In the genomic region with DNA sequence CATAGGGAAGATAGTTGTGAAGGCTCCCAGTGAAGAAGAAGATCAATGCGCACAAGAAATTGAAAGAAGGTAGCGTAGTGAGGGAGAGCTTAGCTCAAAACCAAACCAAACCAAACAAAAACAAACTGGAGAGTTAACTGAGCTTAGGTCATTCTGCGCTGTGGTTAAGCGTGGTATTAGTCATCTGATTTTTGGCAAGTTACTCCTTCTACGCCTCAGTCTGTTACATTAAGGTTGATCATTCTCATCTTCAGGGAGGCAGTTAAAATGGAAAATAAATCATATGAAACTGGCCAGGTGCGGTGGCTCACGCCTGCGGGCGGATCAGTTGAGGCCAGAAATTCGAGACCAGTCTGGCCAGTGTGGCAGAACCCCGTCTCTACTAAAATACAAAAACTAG, we compare ENCODE assay signal across 18 cellular contexts.
DNase-seq lines count a peak whose midpoint lies in the region; ATAC-seq and TF ChIP-seq lines count a peak whose summit lies in the region.
"Had no signal": no experiment of that assay in that cellular context is flagged by ENCODE, and none has a peak within 500 bp of the region (broad histone marks: within the 10 kb centered on the region; RNA-seq: fewer than 3 reads in every experiment).

No MANE protein-coding gene starts in this region.

- H3K4me1 ChIP-seq in breast epithelium: no peaks in the 10 kb centered on the region
- peaks cover 25% of the 10 kb centered on the region for H3K4me1 ChIP-seq in SJSA1 (replicated peaks)
- peaks cover 2% of the 10 kb centered on the region; the same call in 1 of the 2 replicates for H3K4me1 ChIP-seq in H9 (ENCODE audit: insufficient read depth, low read length)
- H3K4me1 ChIP-seq: pancreas had no signal

- no peaks in the 10 kb centered on the region for H3K23me2 ChIP-seq in H9 (ENCODE audit: insufficient read length, low read depth, low read length, poor library complexity, severe bottlenecking)

- no peak overlapping the region for H3K14ac ChIP-seq in H9 (ENCODE audit: insufficient read depth, low read length)

- H3T11ph ChIP-seq in H9 (ENCODE audit: low read length): no peak overlapping the region

- H2BK120ac ChIP-seq in H9 (ENCODE audit: low read depth, low read length, poor library complexity, severe bottlenecking): no peak overlapping the region

- peak overlapping the region; percentile 65 for H3K4me3 Mint-ChIP-seq in MCF 10A (ENCODE audit: unreplicated experiment)
- no peak overlapping the region for H3K4me3 Mint-ChIP-seq in H9
- H3K4me3 Mint-ChIP-seq: activated CD8-positive, alpha-beta T cell treated with anti-CD3 and anti-CD28 coated beads for 36 hours; memory B cell had no signal

- no peak overlapping the region for H2BK20ac ChIP-seq in H9 (ENCODE audit: low read depth, low read length, poor library complexity, severe bottlenecking)

- no peaks in the 10 kb centered on the region for H3K79me2 ChIP-seq in H9 (ENCODE audit: insufficient read depth, low read length)

- H3K36me3 Mint-ChIP-seq in MCF 10A (ENCODE audit: insufficient read depth, unreplicated experiment): peaks cover 8% of the 10 kb centered on the region
- H3K36me3 Mint-ChIP-seq in H9 (ENCODE audit: insufficient read depth in 1 of 3, low read depth in 3 of 3): peaks cover 2 to 7% (median 6%) of the 10 kb centered on the region in 3 experiments; a peak in 4 of 7 replicates

- no peak overlapping the region for H3K9ac ChIP-seq in H9 (ENCODE audit: extremely low read depth, insufficient read length, low read length)

- H3K27ac ChIP-seq in breast epithelium: no peak overlapping the region
- H3K27ac ChIP-seq in SJSA1: no peak overlapping the region
- H3K27ac ChIP-seq in H9 (ENCODE audit: insufficient read length, low read depth, low read length): no peak overlapping the region
- H3K27ac ChIP-seq: 22Rv1, pancreas, thoracic aorta had no signal

- DNase-seq in MCF 10A (ENCODE audit: unreplicated experiment) (peak; percentile 95), breast epithelium (ENCODE audit: low spot score in 2 of 2) (no peak), SJSA1 (ENCODE audit: low read depth in 1 of 2, low spot score in 2 of 2) (peak; percentile 56 to 78), stromal cell of bone marrow (ENCODE audit: low read depth) (peak; percentile 61), H9 (no peak), NCI-H1930 (lab: John Stamatoyannopoulos, UW) (no peak)
- DNase-seq: activated CD8-positive, alpha-beta T cell treated with anti-CD3 and anti-CD28 coated beads for 36 hours; activated effector memory CD4-positive, alpha-beta T cell treated with Interleukin-2 at 50 U/mL for 16 hours; Kasumi-1; NCI-H187 treated with DMSO at 0.1 percent for 48 hours; NCI-H526; pancreas; stimulated activated CD4-positive, alpha-beta T cell treated with anti-CD3 and anti-CD28 coated beads, Interleukin-15, amount 100 ng/mL, for 24 hours had no signal

- H3K56ac ChIP-seq in H9 (ENCODE audit: insufficient read length, low read depth, low read length): no peak overlapping the region

- no peak for TF ChIP-seq POLR2A in breast epithelium (IDR thresholded peaks at IDR 0.05)

- CTCF ChIA-PET in MCF 10A (lab: Yijun Ruan, JAX): interaction anchor here (0.5 kb wide), 1 partner anchor 86 kb away, joined by 3 read pairs; no protein-coding TSS in a partner anchor

- H3K27me3 ChIP-seq in breast epithelium (no peaks in the 10 kb centered on the region), SJSA1 (replicated peaks) (no peaks in the 10 kb centered on the region), H9 (ENCODE audit: insufficient read depth, low read length) (no peaks in the 10 kb centered on the region)
- H3K27me3 ChIP-seq: pancreas had no signal

- H3K4ac ChIP-seq in H9 (ENCODE audit: low read depth, low read length): no peak overlapping the region

- no peak overlapping the region for H4K8ac ChIP-seq in H9 (replicated peaks; ENCODE audit: insufficient read length, low read depth, low read length)

- H3K27ac Mint-ChIP-seq in MCF 10A (ENCODE audit: low read depth, unreplicated experiment) (peak overlapping the region; percentile 89), H9 (peak overlapping the region in 1 of 3 experiments; percentile 3; a peak in 1 of 7 replicates)
- H3K27ac Mint-ChIP-seq: activated CD8-positive, alpha-beta T cell treated with anti-CD3 and anti-CD28 coated beads for 36 hours; memory B cell had no signal

- no peak overlapping the region for H4K91ac ChIP-seq in H9 (ENCODE audit: insufficient read length, low read depth, low read length)

- POLR2A ChIA-PET in MCF 10A (lab: Yijun Ruan, JAX): interaction anchor here (0.6 to 1.8 kb wide), 4 partner anchors 22 to 110 kb away, joined by 3 to 7 read pairs (median 4); no protein-coding TSS in a partner anchor

- ATAC-seq in esophagus mucosa (peak; percentile 49), GM21447 (IDR thresholded peaks at IDR 0.05; ENCODE audit: unreplicated experiment) (no peak)
- ATAC-seq: activated CD8-positive, alpha-beta T cell treated with anti-CD3 and anti-CD28 coated beads for 36 hours; pancreas had no signal

- no peak overlapping the region for H3K4me3 ChIP-seq in breast epithelium
- H3K4me3 ChIP-seq in SJSA1: no peak overlapping the region
- H3K4me3 ChIP-seq: pancreas, thoracic aorta had no signal

- no peak overlapping the region for H2BK15ac ChIP-seq in H9 (ENCODE audit: low read depth, low read length)

- H3K36me3 ChIP-seq in breast epithelium (no peaks in the 10 kb centered on the region), SJSA1 (no peaks in the 10 kb centered on the region)
- H3K36me3 ChIP-seq: pancreas, thoracic aorta had no signal

- TF ChIP-seq CTCF in MCF 10A (IDR thresholded peaks at IDR 0.05; ENCODE audit: unreplicated experiment) (no peak), breast epithelium (IDR thresholded peaks at IDR 0.05) (no peak), H9 (conservative IDR thresholded peaks at IDR 0.05) (no peak)

- H2BK5ac ChIP-seq in H9 (ENCODE audit: insufficient read length, low read length): no peak overlapping the region

- H2AK5ac ChIP-seq in H9 (ENCODE audit: insufficient read length, low read length): no peak overlapping the region

- BruUV-seq in MCF 10A (replicated peaks; lab: Mats Ljungman, UMichigan): TSS peak; percentile 35

- no peaks in the 10 kb centered on the region for H3K79me1 ChIP-seq in H9 (ENCODE audit: insufficient read depth, low read depth, low read length, poor library complexity, severe bottlenecking)

- WGBS in H9 (ENCODE audit: extremely low coverage, insufficient read length, low lambda C conversion rate): no CpG with 5 or more reads among the region's 11 CpGs

- no peaks in the 10 kb centered on the region for H3K27me3 Mint-ChIP-seq in MCF 10A (ENCODE audit: insufficient read depth, unreplicated experiment)
- no peaks in the 10 kb centered on the region for H3K27me3 Mint-ChIP-seq in H9 (ENCODE audit: low read depth)
- H3K27me3 Mint-ChIP-seq: activated CD8-positive, alpha-beta T cell treated with anti-CD3 and anti-CD28 coated beads for 36 hours; memory B cell had no signal

- no peak overlapping the region for H2AFZ ChIP-seq in H9 (ENCODE audit: low read length)

- no peak overlapping the region for H3K18ac ChIP-seq in H9 (ENCODE audit: insufficient read length, low read depth, low read length)

- H4K20me1 ChIP-seq in H9 (ENCODE audit: control insufficient read depth, insufficient read depth, insufficient read length): no peaks in the 10 kb centered on the region

- H4K5ac ChIP-seq in H9 (ENCODE audit: insufficient read length, low read depth, low read length): no peak overlapping the region

- H3K4me2 ChIP-seq in H9 (ENCODE audit: insufficient read depth, insufficient read length, low read length): no peak overlapping the region

- no peak overlapping the region for H2BK12ac ChIP-seq in H9 (ENCODE audit: insufficient read length, low read depth, low read length)

- no peaks in the 10 kb centered on the region for H3K9me3 ChIP-seq in breast epithelium
- H3K9me3 ChIP-seq in SJSA1 (replicated peaks): no peaks in the 10 kb centered on the region
- no peaks in the 10 kb centered on the region for H3K9me3 ChIP-seq in H9 (ENCODE audit: control insufficient read depth, low read depth, low read length)
- H3K9me3 ChIP-seq: pancreas, thoracic aorta had no signal

- H3K9me3 Mint-ChIP-seq in MCF 10A (ENCODE audit: unreplicated experiment): peaks cover 6% of the 10 kb centered on the region
- peaks cover 0 to 3% of the 10 kb centered on the region in 2 experiments; a peak in 3 of 5 replicates for H3K9me3 Mint-ChIP-seq in H9

- H3K4me1 Mint-ChIP-seq in MCF 10A (ENCODE audit: insufficient read depth, unreplicated experiment): peaks cover 24% of the 10 kb centered on the region
- peaks cover 13 to 19% of the 10 kb centered on the region in 2 experiments for H3K4me1 Mint-ChIP-seq in H9
- H3K4me1 Mint-ChIP-seq: memory B cell had no signal

- H3K23ac ChIP-seq in H9 (ENCODE audit: insufficient read length, low read depth, low read length): no peak overlapping the region

- intact Hi-C loops in MCF 10A (cut with micrococcal nuclease) (no loop called here), breast epithelium (cut with DNase I; ENCODE audit: low total_unique reads) (no loop called here)

Comparison
In these comparisons a context has a peak if more than half of its experiments do, and no peak if none do; other contexts are left out.
1. DNase-seq: peak in MCF 10A (single experiment), SJSA1 (2 of 2) and stromal cell of bone marrow (single experiment); none in breast epithelium (0 of 2), H9 (single experiment) and NCI-H1930 (0 of 2).